Comparison of ENCODE assay signal across 15 cellular contexts in the genomic region with DNA sequence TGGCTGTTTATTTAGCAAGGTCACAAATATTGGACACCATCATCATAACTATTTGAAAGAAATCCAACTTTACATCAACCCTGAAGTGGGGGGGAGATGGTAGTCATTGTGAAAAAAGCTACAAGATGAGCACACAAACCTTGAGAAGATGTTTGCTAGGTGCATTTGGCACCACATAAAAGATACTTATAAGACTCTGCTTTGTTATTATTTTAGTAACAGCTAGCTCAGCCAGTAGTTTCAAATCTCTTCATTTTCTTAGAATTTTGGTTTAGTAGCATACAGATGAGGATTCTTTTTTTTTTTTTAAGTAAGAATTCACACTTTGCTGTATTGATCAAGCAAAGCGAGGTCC. TPM values are rescaled to one million over a fixed set of nuclear protein-coding genes. Genes with fewer than 3 reads are reported as not detected.
"Had no signal": no experiment of that assay in that cellular context is flagged by ENCODE, and none has a peak within 500 bp of the region (broad histone marks: within the 10 kb centered on the region; RNA-seq: fewer than 3 reads in every experiment).

No MANE protein-coding gene starts in this region.

- FAIRE-seq: colon had no signal

- H3K36me3 ChIP-seq: tibial nerve had no signal

- H3K4me3 ChIP-seq: SK-N-MC, tibial nerve had no signal

- H3K27me3 ChIP-seq: foreskin keratinocyte, tibial nerve had no signal

- DNase-seq: activated CD4-positive, alpha-beta T cell treated with anti-CD3 and anti-CD28 coated beads for 48 hours; activated CD8-positive, alpha-beta memory T cell treated with anti-CD3 and anti-CD28 coated beads, Interleukin-2, amount 50 U/mL, for 4 hours; activated CD8-positive, alpha-beta T cell treated with anti-CD3 and anti-CD28 coated beads for 36 hours; activated naive CD4-positive, alpha-beta T cell; foreskin keratinocyte; nephron progenitor cell; stimulated activated CD4-positive, alpha-beta T cell treated with anti-CD3 and anti-CD28 coated beads, Interleukin-1b, Interleukin-23, amount 100 ng/mL, for 48 hours; T-cell; T-helper 9 cell had no signal

- H3K9me3 ChIP-seq: tibial nerve had no signal

- ATAC-seq: activated CD8-positive, alpha-beta T cell treated with anti-CD3 and anti-CD28 coated beads for 36 hours; foreskin keratinocyte; T-cell had no signal

- H3K27ac ChIP-seq: foreskin keratinocyte, SK-N-MC, tibial nerve had no signal

RNA-seq across cellular contexts. Expression of a gene that starts 14.4 kb away (rescaled TPM):
- total RNA-seq: cardiac septum, osteocyte, Right ventricle myocardium inferior, tibial nerve had no signal
